In the genomic region with DNA sequence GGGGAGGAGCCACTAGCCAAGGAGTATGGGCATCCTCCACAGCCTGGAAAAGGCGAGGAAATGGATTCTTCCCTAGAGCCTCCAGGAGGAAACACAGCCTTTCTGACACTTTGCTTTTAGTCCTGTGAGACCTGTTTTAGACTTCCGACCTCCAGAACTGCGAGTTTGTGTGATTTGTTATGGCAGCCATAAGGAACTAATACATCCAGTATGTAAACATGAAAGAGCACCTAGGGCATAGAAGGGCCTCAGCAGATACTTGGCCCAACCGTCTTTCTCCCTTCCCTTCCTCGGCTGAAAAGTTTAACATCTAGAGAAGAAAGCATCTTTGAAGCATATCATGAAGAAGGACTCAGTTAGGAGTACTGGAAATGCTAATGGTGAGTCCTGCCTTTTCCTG, we compare ENCODE assay signal across 25 cellular contexts. TPM values are rescaled to one million over a fixed set of nuclear protein-coding genes. Genes with fewer than 3 reads are reported as not detected.
DNase-seq lines count a peak whose midpoint lies in the region; ATAC-seq and TF ChIP-seq lines count a peak whose summit lies in the region.
"Had no signal": no experiment of that assay in that cellular context is flagged by ENCODE, and none has a peak within 500 bp of the region (broad histone marks: within the 10 kb centered on the region; RNA-seq: fewer than 3 reads in every experiment).

No MANE protein-coding gene starts in this region.

- H3K9me2 ChIP-seq in OCI-LY7 (ENCODE audit: insufficient read depth, low read length) (no peaks in the 10 kb centered on the region), neural cell (ENCODE audit: insufficient read depth, low read length) (no peaks in the 10 kb centered on the region)

- BruUV-seq in OCI-LY7 (replicated peaks; lab: Mats Ljungman, UMichigan), result no TSS peak

- H2AFZ ChIP-seq in OCI-LY7 (ENCODE audit: low read length), result no peak overlapping the region
- H2AFZ ChIP-seq in neural cell (ENCODE audit: low read depth, low read length), result no peak overlapping the region

- TF ChIP-seq CTCF in OCI-LY7 (conservative IDR thresholded peaks at IDR 0.05; ENCODE audit: low read length) (no peak), neural cell (IDR thresholded peaks at IDR 0.05; ENCODE audit: poor library complexity, severe bottlenecking) (no peak)

- H3K27me3 Mint-ChIP-seq in immature natural killer cell (ENCODE audit: low read depth in 3 of 3), result peaks cover 10 to 13% (median 12%) of the 10 kb centered on the region in 3 donors
- H3K27me3 Mint-ChIP-seq in effector memory CD8-positive, alpha-beta T cell, result no peaks in the 10 kb centered on the region

- H3K9ac ChIP-seq in BLaER1 (no peak overlapping the region; the same call in 1 of the 2 replicates), neural cell (ENCODE audit: low read length) (no peak overlapping the region)

- no peaks in the 10 kb centered on the region for H3K9me3 Mint-ChIP-seq in immature natural killer cell
- H3K9me3 Mint-ChIP-seq in effector memory CD8-positive, alpha-beta T cell, result no peaks in the 10 kb centered on the region
- H3K9me3 Mint-ChIP-seq: activated CD4-positive, alpha-beta T cell treated with anti-CD3 and anti-CD28 coated beads, Interleukin-2, amount 10 ng/mL, durations not matched to agents 24 days and 14 days; mesothelial cell of epicardium had no signal

- peak overlapping the region in 5 of 6 donors; percentile 5 to 31 (median 28) for H3K27ac Mint-ChIP-seq in immature natural killer cell
- no peak overlapping the region for H3K27ac Mint-ChIP-seq in effector memory CD8-positive, alpha-beta T cell
- H3K27ac Mint-ChIP-seq: activated CD4-positive, alpha-beta T cell treated with anti-CD3 and anti-CD28 coated beads, Interleukin-2, amount 10 ng/mL, durations not matched to agents 24 days and 14 days; mesothelial cell of epicardium had no signal

- H3K4me1 Mint-ChIP-seq in immature natural killer cell, result peaks cover 47 to 49% of the 10 kb centered on the region in 2 donors
- peaks cover 41 to 42% of the 10 kb centered on the region in 2 donors for H3K4me1 Mint-ChIP-seq in effector memory CD8-positive, alpha-beta T cell (ENCODE audit: low read depth in 2 of 2)

- POLR2A ChIA-PET in OCI-LY7 (lab: Charles Lee), result no interaction called here

- H3K4me2 ChIP-seq in BLaER1 (peak overlapping the region; percentile 96), OCI-LY7 (ENCODE audit: low read length) (peak overlapping the region; percentile 90), neural cell (ENCODE audit: low read length) (no peak overlapping the region)

- TF ChIP-seq RAD21 in neural cell (conservative IDR thresholded peaks at IDR 0.05), result no peak

- peaks cover 29% of the 10 kb centered on the region for H3K36me3 ChIP-seq in BLaER1
- peaks cover 20% of the 10 kb centered on the region for H3K36me3 ChIP-seq in OCI-LY7 (ENCODE audit: insufficient read depth, low read length)
- peaks cover 7% of the 10 kb centered on the region for H3K36me3 ChIP-seq in neural cell (ENCODE audit: insufficient read depth, low read length)

- H3F3A ChIP-seq in neural cell (ENCODE audit: insufficient read depth, low read length, poor library complexity, severe bottlenecking), result peaks cover 3% of the 10 kb centered on the region

- TF ChIP-seq EP300 in neural cell (conservative IDR thresholded peaks at IDR 0.05; ENCODE audit: poor library complexity, severe bottlenecking), result no peak

- H4K20me1 ChIP-seq in BLaER1, result peaks cover 72% of the 10 kb centered on the region
- peaks cover 12% of the 10 kb centered on the region; the same call in 1 of the 2 replicates for H4K20me1 ChIP-seq in OCI-LY7 (ENCODE audit: insufficient read depth, low read length)
- H4K20me1 ChIP-seq in neural cell (ENCODE audit: insufficient read depth), result peaks cover 45% of the 10 kb centered on the region

- CTCF ChIA-PET in OCI-LY7 (lab: Charles Lee; ENCODE audit: unreplicated experiment), result no interaction called here

- H3K4me1 ChIP-seq in BLaER1 (peaks cover 80% of the 10 kb centered on the region), OCI-LY7 (ENCODE audit: insufficient read depth, low read length, poor library complexity, severe bottlenecking) (peaks cover 35% of the 10 kb centered on the region)

- H3K27me3 ChIP-seq in BLaER1 (no peaks in the 10 kb centered on the region), neural cell (ENCODE audit: insufficient read depth, low read depth, low read length) (no peaks in the 10 kb centered on the region)

- H3K27ac ChIP-seq in BLaER1 (peak overlapping the region; percentile 31; the same call in 1 of the 2 replicates), OCI-LY7 (ENCODE audit: low read depth, low read length, poor library complexity, severe bottlenecking) (no peak overlapping the region), neural cell (ENCODE audit: low read length) (no peak overlapping the region)

- H3K79me2 ChIP-seq in OCI-LY7 (ENCODE audit: insufficient read depth, low read depth, low read length), result peaks cover 47% of the 10 kb centered on the region
- H3K79me2 ChIP-seq in neural cell (replicated peaks; ENCODE audit: insufficient read depth, low read length), result peaks cover 59% of the 10 kb centered on the region

- ATAC-seq in GM19035 (IDR thresholded peaks at IDR 0.05; ENCODE audit: unreplicated experiment), result no peak
- no peak for ATAC-seq in effector memory CD8-positive, alpha-beta T cell (replicated peaks)
- ATAC-seq: K562, PC-3 had no signal

- peak overlapping the region in 1 of 5 donors; percentile 97 for H3K4me3 Mint-ChIP-seq in immature natural killer cell
- H3K4me3 Mint-ChIP-seq in effector memory CD8-positive, alpha-beta T cell, result no peak overlapping the region
- H3K4me3 Mint-ChIP-seq: activated CD4-positive, alpha-beta T cell treated with anti-CD3 and anti-CD28 coated beads, Interleukin-2, amount 10 ng/mL, durations not matched to agents 24 days and 14 days; mesothelial cell of epicardium had no signal

- intact Hi-C loops in OCI-LY7 (cut with micrococcal nuclease; ENCODE audit: unreplicated experiment), result loop anchor here (5.0 kb wide), 1 partner anchor 47 kb away; no protein-coding TSS in a partner anchor

- no peaks in the 10 kb centered on the region for H3K36me3 Mint-ChIP-seq in immature natural killer cell
- H3K36me3 Mint-ChIP-seq in effector memory CD8-positive, alpha-beta T cell (ENCODE audit: insufficient read depth), result peaks cover 9% of the 10 kb centered on the region
- H3K36me3 Mint-ChIP-seq: mesothelial cell of epicardium had no signal

- DNase-seq in OCI-LY7 (ENCODE audit: low spot score) (no peak), immature natural killer cell (no peak), GM03348 (ENCODE audit: low spot score) (no peak)
- DNase-seq in stimulated activated CD4-positive, alpha-beta T cell treated with anti-CD3 and anti-CD28 coated beads, Interleukin-2, amount 100 ng/mL, for 48 hours, result no peak
- DNase-seq in effector memory CD8-positive, alpha-beta T cell, result no peak
- DNase-seq: activated CD4-positive, alpha-beta T cell treated with anti-CD3 and anti-CD28 coated beads, Interleukin-2, amount 10 ng/mL, durations not matched to agents 24 days and 14 days; activated effector memory CD4-positive, alpha-beta T cell treated with Interleukin-2 at 50 U/mL for 16 hours; Caco-2; dermis blood vessel endothelial cell; foreskin fibroblast; hypothalamus; kidney glomerular epithelial cell; NCI-H187; NCI-H345; occipital lobe; PC-3; retina; SHP77 treated with DMSO at 0.1 percent for 48 hours; stimulated activated CD4-positive, alpha-beta T cell treated with anti-CD3 and anti-CD28 coated beads, Interleukin-12 subunit alpha, Interleukin-12 subunit beta, amount 100 ng/mL, for 4 hours; T-helper 1 cell had no signal

- no peak overlapping the region for H3K4me3 ChIP-seq in BLaER1
- no peak overlapping the region for H3K4me3 ChIP-seq in OCI-LY7 (ENCODE audit: low read depth, low read length, poor library complexity, severe bottlenecking)
- H3K4me3 ChIP-seq in neural cell (ENCODE audit: low read length), result peak overlapping the region; percentile 10
- H3K4me3 ChIP-seq: K562 had no signal

- H3K9me3 ChIP-seq in BLaER1 (no peaks in the 10 kb centered on the region), OCI-LY7 (ENCODE audit: low read length) (no peaks in the 10 kb centered on the region), neural cell (ENCODE audit: low read length) (no peaks in the 10 kb centered on the region)
- H3K9me3 ChIP-seq: Caco-2 had no signal

TF ChIP-seq in neural cell, 6 proteins besides CTCF, POLR2A, EP300 and RAD21 (continues in another document):
- TF ChIP-seq EZH2 (IDR thresholded peaks at IDR 0.05; ENCODE audit: borderline replicate concordance, insufficient read depth, low read length, poor library complexity, severe bottlenecking), result no peak
- no peak for TF ChIP-seq POLR2AphosphoS5 (IDR thresholded peaks at IDR 0.05)
- TF ChIP-seq SMC3 (conservative IDR thresholded peaks at IDR 0.05; ENCODE audit: poor library complexity), result no peak

RNA-seq across cellular contexts. Expression of a gene that starts 3.6 kb away (rescaled TPM):
- total RNA-seq in OCI-LY7 (2014; rRNA removed; shearing (Covaris generic)), result 59.6 and 66.4 TPM in 2 replicates
- total RNA-seq in OCI-LY7 (2022), result 56.5 and 70.2 TPM in 2 replicates
- 10 to 100 TPM in 1 of 3 donors, 1 to 10 TPM in 2; 4.4 to 14.6 (median 5.1) TPM for polyA plus RNA-seq in immature natural killer cell
- 270 and 297 TPM in 2 replicates for polyA plus RNA-seq in neural cell
- 112 and 136 TPM in 2 replicates for polyA minus RNA-seq in neural cell

RNA-seq across cellular contexts. Expression of a gene that starts 57.1 kb away (rescaled TPM):
- total RNA-seq in OCI-LY7 (2014; rRNA removed; shearing (Covaris generic)), result 1.5 and 2.5 TPM in 2 replicates
- 1.7 and 1.8 TPM in 2 replicates for total RNA-seq in OCI-LY7 (2022)
- polyA plus RNA-seq in immature natural killer cell (10 to 100 TPM; 39.5 to 70.1 (median 43.6) TPM), neural cell (30.2 and 36.7 TPM in 2 replicates)
- 44.3 and 46.3 TPM in 2 replicates for polyA minus RNA-seq in neural cell

Comparison
In these comparisons a context has a peak if more than half of its experiments do, and no peak if none do; other contexts are left out.
1. H3K27ac Mint-ChIP-seq: peak in immature natural killer cell (5 of 6); none in effector memory CD8-positive, alpha-beta T cell (0 of 2).
2. RNA of a gene that starts 3.6 kb away (polyA plus RNA-seq): 270 to 297 TPM in neural cell; 4.4 to 14.6 TPM in immature natural killer cell; every median in the first group is over 10 times any median in the second.